8 cellular contexts compared by ENCODE assay signal in the genomic region with DNA sequence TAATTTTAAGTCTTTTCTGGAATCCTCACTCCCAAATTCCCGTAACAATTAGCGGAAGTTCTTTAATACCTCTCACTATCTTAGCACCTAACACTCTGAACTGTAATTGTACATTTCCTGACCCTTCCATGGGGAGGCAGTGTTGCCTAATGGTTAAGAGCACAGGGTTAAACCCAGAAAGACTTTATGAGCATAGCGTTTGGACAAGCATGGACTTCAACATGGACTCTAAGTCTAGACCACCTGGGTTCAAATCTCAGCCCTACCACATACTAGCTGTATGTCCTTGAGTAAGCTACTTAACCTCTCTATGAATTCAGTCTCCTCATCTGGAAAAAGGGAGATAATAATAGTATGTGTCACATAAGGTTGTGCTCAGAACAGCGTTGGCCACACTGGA. TPM values are rescaled to one million over a fixed set of nuclear protein-coding genes. Genes with fewer than 3 reads are reported as not detected.
DNase-seq lines count a peak whose midpoint lies in the region; ATAC-seq and TF ChIP-seq lines count a peak whose summit lies in the region.
"Had no signal": no experiment of that assay in that cellular context is flagged by ENCODE, and none has a peak within 500 bp of the region (broad histone marks: within the 10 kb centered on the region; RNA-seq: fewer than 3 reads in every experiment).

No MANE protein-coding gene starts in this region.

- DNase-seq in GDM1 (lab: John Stamatoyannopoulos, UW) (peak; percentile 45), OCI-LY7 (ENCODE audit: low spot score) (peak; percentile 34), endothelial cell (ENCODE audit: low spot score) (peak; percentile 72), neural crest cell (ENCODE audit: low read depth, low spot score) (no peak)
- no peak for DNase-seq in stimulated activated naive CD4-positive, alpha-beta T cell (lab: John Stamatoyannopoulos, UW)
- DNase-seq: activated B cell treated with CpG ODN at 0.5 μM for 24 hours had no signal

- no peak overlapping the region for H3K4me2 ChIP-seq in OCI-LY7 (ENCODE audit: low read length)

- H3K9me2 ChIP-seq in OCI-LY7 (ENCODE audit: insufficient read depth, low read length), result no peaks in the 10 kb centered on the region

- H3K9me3 Mint-ChIP-seq in endothelial cell (ENCODE audit: unreplicated experiment), result no peaks in the 10 kb centered on the region
- no peaks in the 10 kb centered on the region for H3K9me3 Mint-ChIP-seq in neural crest cell

- no peaks in the 10 kb centered on the region for H3K9me3 ChIP-seq in OCI-LY7 (ENCODE audit: low read length)

- H3K4me3 Mint-ChIP-seq in endothelial cell (ENCODE audit: unreplicated experiment) (no peak overlapping the region), neural crest cell (no peak overlapping the region)
- H3K4me3 Mint-ChIP-seq: activated B cell treated with CpG ODN at 0.5 μM for 24 hours had no signal

- peak; percentile 61 for ATAC-seq in HG02759 (IDR thresholded peaks at IDR 0.05; ENCODE audit: unreplicated experiment)
- no peak for ATAC-seq in HG02623 (IDR thresholded peaks at IDR 0.05; ENCODE audit: unreplicated experiment)

- peaks cover 3% of the 10 kb centered on the region for H3K27me3 Mint-ChIP-seq in endothelial cell (ENCODE audit: unreplicated experiment)
- no peaks in the 10 kb centered on the region for H3K27me3 Mint-ChIP-seq in neural crest cell (ENCODE audit: low read depth)

- H3K4me1 Mint-ChIP-seq in endothelial cell (ENCODE audit: unreplicated experiment) (peaks cover 3% of the 10 kb centered on the region), neural crest cell (peaks cover 15% of the 10 kb centered on the region)
- H3K4me1 Mint-ChIP-seq: activated B cell treated with CpG ODN at 0.5 μM for 24 hours had no signal

- no peaks in the 10 kb centered on the region for H4K20me1 ChIP-seq in OCI-LY7 (ENCODE audit: insufficient read depth, low read length)

- no peak overlapping the region for H3K27ac Mint-ChIP-seq in endothelial cell (ENCODE audit: unreplicated experiment)
- no peak overlapping the region for H3K27ac Mint-ChIP-seq in neural crest cell (ENCODE audit: unreplicated experiment)
- H3K27ac Mint-ChIP-seq: activated B cell treated with CpG ODN at 0.5 μM for 24 hours had no signal

- no peak overlapping the region for H2AFZ ChIP-seq in OCI-LY7 (ENCODE audit: low read length)

- CTCF ChIA-PET in OCI-LY7 (lab: Charles Lee; ENCODE audit: unreplicated experiment), result no interaction called here

- intact Hi-C loops in OCI-LY7 (cut with micrococcal nuclease; ENCODE audit: unreplicated experiment), result loop anchor here (5.0 kb wide), 1 partner anchor 281 kb away; no protein-coding TSS in a partner anchor

- H3K4me1 ChIP-seq in OCI-LY7 (ENCODE audit: insufficient read depth, low read length, poor library complexity, severe bottlenecking), result no peaks in the 10 kb centered on the region

- TF ChIP-seq CTCF in OCI-LY7 (conservative IDR thresholded peaks at IDR 0.05; ENCODE audit: low read length) (peak; percentile 81), endothelial cell (IDR thresholded peaks at IDR 0.05; ENCODE audit: unreplicated experiment) (peak; percentile 69), neural crest cell (conservative IDR thresholded peaks at IDR 0.05) (peak; percentile 61)

- H3K4me3 ChIP-seq in OCI-LY7 (ENCODE audit: low read depth, low read length, poor library complexity, severe bottlenecking), result no peak overlapping the region

- H3K27ac ChIP-seq in OCI-LY7 (ENCODE audit: low read depth, low read length, poor library complexity, severe bottlenecking), result no peak overlapping the region

- no TSS peak for BruUV-seq in OCI-LY7 (replicated peaks; lab: Mats Ljungman, UMichigan)

- H3K36me3 Mint-ChIP-seq in endothelial cell (ENCODE audit: low read depth, unreplicated experiment), result no peaks in the 10 kb centered on the region
- H3K36me3 Mint-ChIP-seq in neural crest cell (ENCODE audit: low read depth), result peaks cover 17% of the 10 kb centered on the region

- H3K36me3 ChIP-seq in OCI-LY7 (ENCODE audit: insufficient read depth, low read length), result no peaks in the 10 kb centered on the region

- H3K79me2 ChIP-seq in OCI-LY7 (ENCODE audit: insufficient read depth, low read depth, low read length), result no peaks in the 10 kb centered on the region

- POLR2A ChIA-PET in OCI-LY7 (lab: Charles Lee), result interaction anchor here (0.6 to 0.7 kb wide), 2 partner anchors 38 to 1166 kb away, joined by 3 to 4 read pairs; no protein-coding TSS in a partner anchor

RNA-seq across cellular contexts. Expression of a gene that starts 13.0 kb away (rescaled TPM):
- not detected in 2 replicates for total RNA-seq in OCI-LY7 (2014; rRNA removed; shearing (Covaris generic))
- not detected in 2 replicates for total RNA-seq in OCI-LY7 (2022)
- total RNA-seq in endothelial cell (ENCODE audit: unreplicated experiment), result 7.5 TPM
- total RNA-seq in neural crest cell, result 60.2 and 61.1 TPM in 2 replicates
- total RNA-seq: activated B cell treated with CpG ODN at 0.5 μM for 24 hours had no signal

RNA-seq across cellular contexts. Expression of a gene that starts 51.6 kb away (rescaled TPM):
- not detected in 2 replicates for total RNA-seq in OCI-LY7 (2014; rRNA removed; shearing (Covaris generic))
- not detected in 2 replicates for total RNA-seq in OCI-LY7 (2022)
- not detected for total RNA-seq in endothelial cell (ENCODE audit: unreplicated experiment)
- total RNA-seq in neural crest cell, result not detected in 2 replicates
- total RNA-seq: activated B cell treated with CpG ODN at 0.5 μM for 24 hours had no signal

Comparison
In these comparisons a context has a peak if more than half of its experiments do, and no peak if none do; other contexts are left out.
1. DNase-seq: peak in GDM1 (single experiment), OCI-LY7 (single experiment) and endothelial cell (single experiment); none in neural crest cell (single experiment) and stimulated activated naive CD4-positive, alpha-beta T cell (0 of 6).
2. Peak in every context shown above with its lines, with median percentiles within 50 percentile points of each other: CTCF ChIP-seq.